ENCODE assay signal across 1 cellular context in genomic region chr6:90192857-90193256, GRCh38.
TF ChIP-seq lines count a peak whose summit lies in the region.

No MANE protein-coding gene starts in this region.

TF ChIP-seq in K562, 482 proteins besides CTCF, POLR2A, EP300 and RAD21 (continued from another document):
- TF ChIP-seq FOXO4 (CRISPR knock-in tag; IDR thresholded peaks at IDR 0.05) = no peak
- TF ChIP-seq RAD51 (IDR thresholded peaks at IDR 0.05; ENCODE audit: borderline replicate concordance, low read depth) = peak; percentile 45; the same call in 1 of the 2 replicates
- no peak for TF ChIP-seq EWSR1 (IDR thresholded peaks at IDR 0.05; ENCODE audit: borderline replicate concordance, low read depth, partially characterized antibody)
- no peak for TF ChIP-seq MCM3 (IDR thresholded peaks at IDR 0.05)
- no peak for TF ChIP-seq SMC3 (conservative IDR thresholded peaks at IDR 0.05; ENCODE audit: insufficient read depth, low read depth, low read length)
- TF ChIP-seq RBM15 (IDR thresholded peaks at IDR 0.05; ENCODE audit: insufficient read depth, low read length) = no peak
- TF ChIP-seq MTA3 (IDR thresholded peaks at IDR 0.05; ENCODE audit: borderline replicate concordance) = no peak
- TF ChIP-seq ZNF589 (CRISPR knock-in tag; IDR thresholded peaks at IDR 0.05; ENCODE audit: low read depth) = no peak
- TF ChIP-seq USF2 (CRISPR knock-in tag; IDR thresholded peaks at IDR 0.05) = peak; percentile 70
TF ChIP-seq in K562: peak in this region for 3.
